9 cellular contexts compared by ENCODE assay signal in genomic region chr13:46354143-46355087, GRCh38. TPM values are rescaled to one million over a fixed set of nuclear protein-coding genes. Genes with fewer than 3 reads are reported as not detected.
DNase-seq lines count a peak whose midpoint lies in the region; ATAC-seq and TF ChIP-seq lines count a peak whose summit lies in the region.
"Had no signal": no experiment of that assay in that cellular context is flagged by ENCODE, and none has a peak within 500 bp of the region (broad histone marks: within the 10 kb centered on the region; RNA-seq: fewer than 3 reads in every experiment).

No MANE protein-coding gene starts in this region.

- DNase-seq in AG10803 (ENCODE audit: low read depth), result peak; percentile 96
- DNase-seq in SIG-M5 treated with dmso at 0.1 percent for 504 hours (lab: John Stamatoyannopoulos, UW; ENCODE audit: unreplicated experiment), result peak; percentile 95
- peak; percentile 97 for DNase-seq in fibroblast of peridontal ligament (ENCODE audit: extremely low read depth)
- DNase-seq in left lobe of liver (ENCODE audit: low spot score), result no peak
- no peak for DNase-seq in iPS-NIHi11 (ENCODE audit: low spot score)
- DNase-seq in NCI-H2227 (lab: John Stamatoyannopoulos, UW; ENCODE audit: unreplicated experiment), result no peak

- ATAC-seq in GM21723 (IDR thresholded peaks at IDR 0.05; ENCODE audit: unreplicated experiment) (peak; percentile 62), GM19023 (IDR thresholded peaks at IDR 0.05; ENCODE audit: unreplicated experiment) (no peak), left lobe of liver (no peak)

- TF ChIP-seq CTCF in AG10803 (conservative IDR thresholded peaks at IDR 0.05; ENCODE audit: low read length), result no peak

- H3K4me3 ChIP-seq in AG10803 (ENCODE audit: low read length), result peak overlapping the region; percentile 18; the same call in 1 of the 2 replicates
- H3K4me3 ChIP-seq: thoracic aorta had no signal

RNA-seq across cellular contexts. Expression of gene RUBCNL, which starts 32.6 kb away (rescaled TPM):
- total RNA-seq in left lobe of liver, result 0.68 TPM

Comparison
In these comparisons a context has a peak if more than half of its experiments do, and no peak if none do; other contexts are left out.
1. DNase-seq: peak in AG10803 (single experiment), SIG-M5 treated with dmso at 0.1 percent for 504 hours (single experiment) and fibroblast of peridontal ligament (single experiment); none in left lobe of liver (single experiment), iPS-NIHi11 (single experiment) and NCI-H2227 (single experiment).